ENCODE assay signal across 1 cellular context in the genomic region with DNA sequence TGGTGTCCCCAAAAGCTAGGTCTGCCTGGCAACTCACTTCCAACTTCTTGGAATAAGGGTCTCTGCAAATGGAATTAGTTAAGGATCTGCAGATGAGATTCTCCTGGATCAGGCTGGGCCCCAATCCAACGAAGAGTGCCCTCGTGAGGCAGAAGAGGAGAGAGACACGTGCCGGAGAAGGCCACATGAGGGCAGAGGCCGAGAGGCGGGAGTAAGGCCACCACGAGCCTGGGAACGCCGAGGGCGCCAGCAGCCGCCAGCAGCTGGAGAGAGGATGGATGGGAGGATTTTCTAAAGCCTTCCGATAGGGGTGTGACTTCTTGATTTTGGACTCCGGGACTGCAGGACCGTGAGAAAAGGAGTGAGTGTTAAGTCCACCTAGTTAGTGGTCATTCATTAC.
TF ChIP-seq lines count a peak whose summit lies in the region.

No MANE protein-coding gene starts in this region.

TF ChIP-seq in HepG2, 621 proteins besides CTCF, POLR2A, EP300 and RAD21 (continued from another document and continues in another):
- TF ChIP-seq, protein P1, sequence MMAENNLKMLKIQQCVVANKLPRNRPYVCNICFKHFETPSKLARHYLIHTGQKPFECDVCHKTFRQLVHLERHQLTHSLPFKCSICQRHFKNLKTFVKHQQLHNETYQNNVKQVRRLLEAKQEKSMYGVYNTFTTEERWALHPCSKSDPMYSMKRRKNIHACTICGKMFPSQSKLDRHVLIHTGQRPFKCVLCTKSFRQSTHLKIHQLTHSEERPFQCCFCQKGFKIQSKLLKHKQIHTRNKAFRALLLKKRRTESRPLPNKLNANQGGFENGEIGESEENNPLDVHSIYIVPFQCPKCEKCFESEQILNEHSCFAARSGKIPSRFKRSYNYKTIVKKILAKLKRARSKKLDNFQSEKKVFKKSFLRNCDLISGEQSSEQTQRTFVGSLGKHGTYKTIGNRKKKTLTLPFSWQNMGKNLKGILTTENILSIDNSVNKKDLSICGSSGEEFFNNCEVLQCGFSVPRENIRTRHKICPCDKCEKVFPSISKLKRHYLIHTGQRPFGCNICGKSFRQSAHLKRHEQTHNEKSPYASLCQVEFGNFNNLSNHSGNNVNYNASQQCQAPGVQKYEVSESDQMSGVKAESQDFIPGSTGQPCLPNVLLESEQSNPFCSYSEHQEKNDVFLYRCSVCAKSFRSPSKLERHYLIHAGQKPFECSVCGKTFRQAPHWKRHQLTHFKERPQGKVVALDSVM (CRISPR knock-in tag; IDR thresholded peaks at IDR 0.05): 0 out of 2 replicates have a peak, but pooled peaks have one; percentile 24
- TF ChIP-seq KLF13 (CRISPR knock-in tag; IDR thresholded peaks at IDR 0.05) (0 out of 2 replicates have a peak, but pooled peaks have one; percentile 41), NFKB2 (CRISPR knock-in tag; IDR thresholded peaks at IDR 0.05; ENCODE audit: borderline replicate concordance) (peak; percentile 93), ZFP62 (CRISPR knock-in tag; IDR thresholded peaks at IDR 0.05) (no peak), NKX3-1 (CRISPR knock-in tag; IDR thresholded peaks at IDR 0.05) (peak; percentile 93), ZNF777 (CRISPR knock-in tag; IDR thresholded peaks at IDR 0.05) (no peak), ZEB1 (IDR thresholded peaks at IDR 0.05; ENCODE audit: insufficient replicate concordance, low read depth) (no peak), MTF2 (CRISPR knock-in tag; IDR thresholded peaks at IDR 0.05; ENCODE audit: borderline replicate concordance) (peak; percentile 50; the same call in 1 of the 2 replicates), ZKSCAN8 (CRISPR knock-in tag; IDR thresholded peaks at IDR 0.05; ENCODE audit: borderline replicate concordance) (no peak), ZNF17 (CRISPR knock-in tag; IDR thresholded peaks at IDR 0.05) (no peak), HOXA3 (CRISPR knock-in tag; IDR thresholded peaks at IDR 0.05) (peak; percentile 60), ELF3 (CRISPR knock-in tag; IDR thresholded peaks at IDR 0.05) (no peak), ZNF430 (CRISPR knock-in tag; IDR thresholded peaks at IDR 0.05) (peak; percentile 32; the same call in 1 of the 2 replicates), HDAC2 (CRISPR knock-in tag; IDR thresholded peaks at IDR 0.05) (peak; percentile 47; the same call in 1 of the 2 replicates), ZNF883 (CRISPR knock-in tag; IDR thresholded peaks at IDR 0.05; ENCODE audit: not compliant biosample characterization) (peak; percentile 30), ZSCAN21 (CRISPR knock-in tag; IDR thresholded peaks at IDR 0.05; ENCODE audit: borderline replicate concordance) (peak; percentile 74), TEAD3 (CRISPR knock-in tag; optimal IDR thresholded peaks at IDR 0.05; ENCODE audit: borderline replicate concordance) (no peak), PRDM4 (CRISPR knock-in tag; IDR thresholded peaks at IDR 0.05; ENCODE audit: borderline replicate concordance) (no peak), ZFY (CRISPR knock-in tag; IDR thresholded peaks at IDR 0.05) (peak; percentile 80), ZNF7 (CRISPR knock-in tag; IDR thresholded peaks at IDR 0.05) (no peak), MED1 (CRISPR knock-in tag; IDR thresholded peaks at IDR 0.05) (0 out of 2 replicates have a peak, but pooled peaks have one; percentile 26), SIX1 (CRISPR knock-in tag; IDR thresholded peaks at IDR 0.05; ENCODE audit: borderline replicate concordance) (no peak), NR3C1 (CRISPR knock-in tag; IDR thresholded peaks at IDR 0.05) (no peak), ZNF235 (CRISPR knock-in tag; IDR thresholded peaks at IDR 0.05; ENCODE audit: borderline replicate concordance) (no peak), MLXIP (CRISPR knock-in tag; IDR thresholded peaks at IDR 0.05; ENCODE audit: borderline replicate concordance) (0 out of 2 replicates have a peak, but pooled peaks have one; percentile 21), NR2F1 (CRISPR knock-in tag; IDR thresholded peaks at IDR 0.05) (no peak; a peak in 1 of 4 replicates), CERS6 (CRISPR knock-in tag; IDR thresholded peaks at IDR 0.05) (peak; percentile 32; the same call in 1 of the 2 replicates), STAT5B (CRISPR knock-in tag; IDR thresholded peaks at IDR 0.05) (no peak), ZBTB10 (CRISPR knock-in tag; IDR thresholded peaks at IDR 0.05; ENCODE audit: borderline replicate concordance) (no peak), NFRKB (IDR thresholded peaks at IDR 0.05) (no peak), FIP1L1 (IDR thresholded peaks at IDR 0.05; ENCODE audit: borderline replicate concordance, insufficient read depth, low read depth, low read length) (no peak), RFX5 (IDR thresholded peaks at IDR 0.05; ENCODE audit: low read depth, low read length) (no peak), CENPT (CRISPR knock-in tag; IDR thresholded peaks at IDR 0.05; ENCODE audit: low read depth) (peak; percentile 77; the same call in 1 of the 2 replicates), ZNF33B (CRISPR knock-in tag; IDR thresholded peaks at IDR 0.05) (no peak), MXD1 (CRISPR knock-in tag; IDR thresholded peaks at IDR 0.05) (0 out of 2 replicates have a peak, but pooled peaks have one; percentile 46)
- TF ChIP-seq, protein P2, sequence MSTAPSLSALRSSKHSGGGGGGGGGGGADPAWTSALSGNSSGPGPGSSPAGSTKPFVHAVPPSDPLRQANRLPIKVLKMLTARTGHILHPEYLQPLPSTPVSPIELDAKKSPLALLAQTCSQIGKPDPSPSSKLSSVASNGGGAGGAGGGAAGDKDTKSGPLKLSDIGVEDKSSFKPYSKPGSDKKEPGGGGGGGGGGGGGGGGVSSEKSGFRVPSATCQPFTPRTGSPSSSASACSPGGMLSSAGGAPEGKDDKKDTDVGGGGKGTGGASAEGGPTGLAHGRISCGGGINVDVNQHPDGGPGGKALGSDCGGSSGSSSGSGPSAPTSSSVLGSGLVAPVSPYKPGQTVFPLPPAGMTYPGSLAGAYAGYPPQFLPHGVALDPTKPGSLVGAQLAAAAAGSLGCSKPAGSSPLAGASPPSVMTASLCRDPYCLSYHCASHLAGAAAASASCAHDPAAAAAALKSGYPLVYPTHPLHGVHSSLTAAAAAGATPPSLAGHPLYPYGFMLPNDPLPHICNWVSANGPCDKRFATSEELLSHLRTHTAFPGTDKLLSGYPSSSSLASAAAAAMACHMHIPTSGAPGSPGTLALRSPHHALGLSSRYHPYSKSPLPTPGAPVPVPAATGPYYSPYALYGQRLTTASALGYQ (CRISPR knock-in tag; IDR thresholded peaks at IDR 0.05): no peak
- TF ChIP-seq, protein P3, sequence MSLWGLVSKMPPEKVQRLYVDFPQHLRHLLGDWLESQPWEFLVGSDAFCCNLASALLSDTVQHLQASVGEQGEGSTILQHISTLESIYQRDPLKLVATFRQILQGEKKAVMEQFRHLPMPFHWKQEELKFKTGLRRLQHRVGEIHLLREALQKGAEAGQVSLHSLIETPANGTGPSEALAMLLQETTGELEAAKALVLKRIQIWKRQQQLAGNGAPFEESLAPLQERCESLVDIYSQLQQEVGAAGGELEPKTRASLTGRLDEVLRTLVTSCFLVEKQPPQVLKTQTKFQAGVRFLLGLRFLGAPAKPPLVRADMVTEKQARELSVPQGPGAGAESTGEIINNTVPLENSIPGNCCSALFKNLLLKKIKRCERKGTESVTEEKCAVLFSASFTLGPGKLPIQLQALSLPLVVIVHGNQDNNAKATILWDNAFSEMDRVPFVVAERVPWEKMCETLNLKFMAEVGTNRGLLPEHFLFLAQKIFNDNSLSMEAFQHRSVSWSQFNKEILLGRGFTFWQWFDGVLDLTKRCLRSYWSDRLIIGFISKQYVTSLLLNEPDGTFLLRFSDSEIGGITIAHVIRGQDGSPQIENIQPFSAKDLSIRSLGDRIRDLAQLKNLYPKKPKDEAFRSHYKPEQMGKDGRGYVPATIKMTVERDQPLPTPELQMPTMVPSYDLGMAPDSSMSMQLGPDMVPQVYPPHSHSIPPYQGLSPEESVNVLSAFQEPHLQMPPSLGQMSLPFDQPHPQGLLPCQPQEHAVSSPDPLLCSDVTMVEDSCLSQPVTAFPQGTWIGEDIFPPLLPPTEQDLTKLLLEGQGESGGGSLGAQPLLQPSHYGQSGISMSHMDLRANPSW (CRISPR knock-in tag; IDR thresholded peaks at IDR 0.05; ENCODE audit: borderline replicate concordance): no peak
- TF ChIP-seq, protein P4, sequence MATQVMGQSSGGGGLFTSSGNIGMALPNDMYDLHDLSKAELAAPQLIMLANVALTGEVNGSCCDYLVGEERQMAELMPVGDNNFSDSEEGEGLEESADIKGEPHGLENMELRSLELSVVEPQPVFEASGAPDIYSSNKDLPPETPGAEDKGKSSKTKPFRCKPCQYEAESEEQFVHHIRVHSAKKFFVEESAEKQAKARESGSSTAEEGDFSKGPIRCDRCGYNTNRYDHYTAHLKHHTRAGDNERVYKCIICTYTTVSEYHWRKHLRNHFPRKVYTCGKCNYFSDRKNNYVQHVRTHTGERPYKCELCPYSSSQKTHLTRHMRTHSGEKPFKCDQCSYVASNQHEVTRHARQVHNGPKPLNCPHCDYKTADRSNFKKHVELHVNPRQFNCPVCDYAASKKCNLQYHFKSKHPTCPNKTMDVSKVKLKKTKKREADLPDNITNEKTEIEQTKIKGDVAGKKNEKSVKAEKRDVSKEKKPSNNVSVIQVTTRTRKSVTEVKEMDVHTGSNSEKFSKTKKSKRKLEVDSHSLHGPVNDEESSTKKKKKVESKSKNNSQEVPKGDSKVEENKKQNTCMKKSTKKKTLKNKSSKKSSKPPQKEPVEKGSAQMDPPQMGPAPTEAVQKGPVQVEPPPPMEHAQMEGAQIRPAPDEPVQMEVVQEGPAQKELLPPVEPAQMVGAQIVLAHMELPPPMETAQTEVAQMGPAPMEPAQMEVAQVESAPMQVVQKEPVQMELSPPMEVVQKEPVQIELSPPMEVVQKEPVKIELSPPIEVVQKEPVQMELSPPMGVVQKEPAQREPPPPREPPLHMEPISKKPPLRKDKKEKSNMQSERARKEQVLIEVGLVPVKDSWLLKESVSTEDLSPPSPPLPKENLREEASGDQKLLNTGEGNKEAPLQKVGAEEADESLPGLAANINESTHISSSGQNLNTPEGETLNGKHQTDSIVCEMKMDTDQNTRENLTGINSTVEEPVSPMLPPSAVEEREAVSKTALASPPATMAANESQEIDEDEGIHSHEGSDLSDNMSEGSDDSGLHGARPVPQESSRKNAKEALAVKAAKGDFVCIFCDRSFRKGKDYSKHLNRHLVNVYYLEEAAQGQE (IDR thresholded peaks at IDR 0.05; ENCODE audit: borderline replicate concordance in 1 of 2, low read depth in 1 of 2, low read length in 2 of 2): no peak
